1 cellular context compared by ENCODE assay signal in genomic region chr1:160078392-160079195, GRCh38.
TF ChIP-seq lines count a peak whose summit lies in the region.

No MANE protein-coding gene starts in this region.

TF ChIP-seq in K562, 482 proteins besides CTCF, POLR2A, EP300 and RAD21 (continues in another document):
- TF ChIP-seq ZKSCAN3 (CRISPR knock-in tag; IDR thresholded peaks at IDR 0.05) (no peak), EWSR1 (IDR thresholded peaks at IDR 0.05; ENCODE audit: borderline replicate concordance, low read depth, partially characterized antibody) (no peak), MCM5 (IDR thresholded peaks at IDR 0.05; ENCODE audit: low read depth) (no peak), EGR1 (conservative IDR thresholded peaks at IDR 0.05) (no peak), ZBTB17 (CRISPR knock-in tag; IDR thresholded peaks at IDR 0.05) (no peak), TAF1 (IDR thresholded peaks at IDR 0.05; ENCODE audit: control insufficient read depth, extremely low read depth, insufficient read depth, low read length, severe bottlenecking) (no peak), ZBED1 (IDR thresholded peaks at IDR 0.05) (no peak), CTBP1 (IDR thresholded peaks at IDR 0.05; ENCODE audit: borderline replicate concordance) (peak; percentile 84), ETV5 (CRISPR knock-in tag; IDR thresholded peaks at IDR 0.05; ENCODE audit: low read depth) (no peak), ERF (CRISPR knock-in tag; IDR thresholded peaks at IDR 0.05) (no peak), ZNF280B (CRISPR knock-in tag; IDR thresholded peaks at IDR 0.05) (no peak), XRCC5 (IDR thresholded peaks at IDR 0.05; ENCODE audit: low read depth, low read length) (peak; percentile 81), AFF1 (IDR thresholded peaks at IDR 0.05; ENCODE audit: low read depth in 1 of 2, partially characterized antibody in 2 of 2) (no peak), RFX7 (CRISPR knock-in tag; IDR thresholded peaks at IDR 0.05) (no peak), RCOR1 (IDR thresholded peaks at IDR 0.05; ENCODE audit: borderline replicate concordance in 1 of 2, low read depth in 2 of 2, low read length in 2 of 2) (peak in 1 of 2 experiments; percentile 57; a peak in 2 of 4 replicates), KAT2B (IDR thresholded peaks at IDR 0.05; ENCODE audit: low read depth, low read length) (no peak), PRPF4 (IDR thresholded peaks at IDR 0.05; ENCODE audit: insufficient read depth, low read depth, low read length, poor library complexity, severe bottlenecking) (no peak), POLR3A (IDR thresholded peaks at IDR 0.05; ENCODE audit: borderline replicate concordance, extremely low read depth, insufficient read depth, insufficient read length) (no peak), MEF2D (tag; conservative IDR thresholded peaks at IDR 0.05; ENCODE audit: low read depth) (no peak), SLC30A9 (CRISPR knock-in tag; IDR thresholded peaks at IDR 0.05) (no peak), HEY1 (CRISPR knock-in tag; IDR thresholded peaks at IDR 0.05; ENCODE audit: borderline replicate concordance) (no peak), HMG20A (CRISPR knock-in tag; conservative IDR thresholded peaks at IDR 0.05) (no peak), CTCFL (IDR thresholded peaks at IDR 0.05; ENCODE audit: borderline replicate concordance, insufficient read depth, low read depth, low read length, poor library complexity, severe bottlenecking) (peak; percentile 35), CEBPB (tag; IDR thresholded peaks at IDR 0.05) (no peak), ZNF778 (CRISPR knock-in tag; IDR thresholded peaks at IDR 0.05) (no peak), ID3 (CRISPR knock-in tag; IDR thresholded peaks at IDR 0.05) (no peak), ID3 (tag; IDR thresholded peaks at IDR 0.05) (no peak), DEAF1 (CRISPR knock-in tag; IDR thresholded peaks at IDR 0.05) (peak; percentile 46; the same call in 1 of the 2 replicates), NR1H2 (CRISPR knock-in tag; IDR thresholded peaks at IDR 0.05) (no peak), PML (IDR thresholded peaks at IDR 0.05; ENCODE audit: low read length) (no peak), RBM14 (IDR thresholded peaks at IDR 0.05; ENCODE audit: borderline replicate concordance, insufficient read depth, low read depth, low read length) (no peak), POLR2G (IDR thresholded peaks at IDR 0.05; ENCODE audit: low read depth, low read length) (no peak), CCAR2 (IDR thresholded peaks at IDR 0.05; ENCODE audit: low read depth, low read length) (no peak), SMC3 (conservative IDR thresholded peaks at IDR 0.05; ENCODE audit: insufficient read depth, low read depth, low read length) (peak; percentile 74), ZMIZ1 (IDR thresholded peaks at IDR 0.05; ENCODE audit: low read depth in 2 of 2, low read length in 2 of 2) (no peak), NBN (IDR thresholded peaks at IDR 0.05; ENCODE audit: low read depth) (no peak), DNMT1 (IDR thresholded peaks at IDR 0.05) (no peak), SAP30 (IDR thresholded peaks at IDR 0.05; ENCODE audit: borderline replicate concordance, insufficient read depth, low read depth, low read length, poor library complexity, severe bottlenecking) (no peak), ZNF121 (CRISPR knock-in tag; conservative IDR thresholded peaks at IDR 0.05) (no peak), ZFP1 (CRISPR knock-in tag; IDR thresholded peaks at IDR 0.05) (no peak), E4F1 (CRISPR knock-in tag; IDR thresholded peaks at IDR 0.05; ENCODE audit: borderline replicate concordance) (no peak), SETDB1 (IDR thresholded peaks at IDR 0.05; ENCODE audit: low read length) (no peak), KDM1A (IDR thresholded peaks at IDR 0.05) (peak; percentile 17 to 18; a peak in 1 of 4 replicates), ZNF212 (CRISPR knock-in tag; IDR thresholded peaks at IDR 0.05) (no peak), ETV1 (tag; conservative IDR thresholded peaks at IDR 0.05; ENCODE audit: low read depth) (no peak), MAZ (CRISPR knock-in tag; conservative IDR thresholded peaks at IDR 0.05 in 1 of 2, IDR thresholded peaks at IDR 0.05 in 1 of 2) (peak; percentile 17 to 41; a peak in 1 of 4 replicates), VEZF1 (CRISPR knock-in tag; IDR thresholded peaks at IDR 0.05) (peak; percentile 34; the same call in 1 of the 2 replicates), GABPA (tag; conservative IDR thresholded peaks at IDR 0.05; ENCODE audit: low read depth) (no peak), GTF2E2 (tag; IDR thresholded peaks at IDR 0.05) (no peak), CREM (IDR thresholded peaks at IDR 0.05; ENCODE audit: low read depth) (no peak), ZNF12 (CRISPR knock-in tag; IDR thresholded peaks at IDR 0.05) (no peak)
